Comparison of ENCODE assay signal across 9 cellular contexts in the genomic region with DNA sequence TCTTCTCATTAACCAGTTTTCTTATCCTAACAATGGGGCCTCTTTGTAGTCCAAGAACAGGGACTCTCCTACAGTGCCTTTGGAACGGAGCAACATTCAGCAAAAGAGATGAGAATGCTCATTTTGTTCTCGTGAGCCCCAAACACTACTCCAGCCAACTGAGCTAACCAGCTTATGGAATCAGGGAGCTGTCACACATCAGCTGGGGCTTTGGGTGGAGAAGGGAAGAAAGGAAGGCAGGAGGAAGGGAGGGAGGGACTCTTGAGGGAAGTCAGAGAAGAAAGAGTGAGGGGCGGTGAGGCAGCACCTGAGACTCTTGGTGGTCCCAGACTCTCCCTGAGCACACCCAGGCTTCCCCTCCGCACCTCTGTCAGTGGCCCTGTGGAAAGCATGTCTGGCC.
DNase-seq lines count a peak whose midpoint lies in the region; ATAC-seq and TF ChIP-seq lines count a peak whose summit lies in the region.
"Had no signal": no experiment of that assay in that cellular context is flagged by ENCODE, and none has a peak within 500 bp of the region (broad histone marks: within the 10 kb centered on the region; RNA-seq: fewer than 3 reads in every experiment).

No MANE protein-coding gene starts in this region.

- ATAC-seq in activated T-cell treated with anti-CD3 and anti-CD28 coated beads, Interleukin-2, amount 50 U/mL, for 72 hours (replicated peaks in 1 of 2): no peak
- no peak for ATAC-seq in naive thymus-derived CD8-positive, alpha-beta T cell
- no peak for ATAC-seq in thoracic aorta (ENCODE audit: insufficient number of reproducible peaks, low FRiP score, low read depth)
- ATAC-seq in HG02763 (IDR thresholded peaks at IDR 0.05; ENCODE audit: unreplicated experiment): no peak

- peak overlapping the region; percentile 6 for H3K27ac Mint-ChIP-seq in activated T-cell treated with anti-CD3 and anti-CD28 coated beads, Interleukin-2, amount 50 U/mL, for 72 hours
- peak overlapping the region in 9 of 10 donors; percentile 28 to 94 (median 54) for H3K27ac Mint-ChIP-seq in naive thymus-derived CD8-positive, alpha-beta T cell
- peak overlapping the region in 3 of 8 donors; percentile 80 to 88 (median 86) for H3K27ac Mint-ChIP-seq in CD8-positive, alpha-beta memory T cell

- H3K9me3 Mint-ChIP-seq in activated T-cell treated with anti-CD3 and anti-CD28 coated beads, Interleukin-2, amount 50 U/mL, for 72 hours: no peaks in the 10 kb centered on the region
- H3K9me3 Mint-ChIP-seq in naive thymus-derived CD8-positive, alpha-beta T cell: no peaks in the 10 kb centered on the region
- H3K9me3 Mint-ChIP-seq in CD8-positive, alpha-beta memory T cell: no peaks in the 10 kb centered on the region
- H3K9me3 Mint-ChIP-seq: T-cell had no signal

- H3K4me3 Mint-ChIP-seq in activated T-cell treated with anti-CD3 and anti-CD28 coated beads, Interleukin-2, amount 50 U/mL, for 72 hours: no peak overlapping the region
- peak overlapping the region in 1 of 10 donors; percentile 46 for H3K4me3 Mint-ChIP-seq in naive thymus-derived CD8-positive, alpha-beta T cell
- H3K4me3 Mint-ChIP-seq in CD8-positive, alpha-beta memory T cell: no peak overlapping the region

- no peaks in the 10 kb centered on the region for H3K36me3 ChIP-seq in thoracic aorta
- H3K36me3 ChIP-seq in CD8-positive, alpha-beta memory T cell (ENCODE audit: insufficient read depth, low read length): no peaks in the 10 kb centered on the region

- H3K27me3 Mint-ChIP-seq in activated T-cell treated with anti-CD3 and anti-CD28 coated beads, Interleukin-2, amount 50 U/mL, for 72 hours (ENCODE audit: low read depth): no peaks in the 10 kb centered on the region
- H3K27me3 Mint-ChIP-seq in naive thymus-derived CD8-positive, alpha-beta T cell: no peaks in the 10 kb centered on the region
- H3K27me3 Mint-ChIP-seq in CD8-positive, alpha-beta memory T cell: no peaks in the 10 kb centered on the region
- H3K27me3 Mint-ChIP-seq: T-cell had no signal

- peak overlapping the region in 2 of 59 donors; percentile 16 to 26 for H3K4me3 ChIP-seq in dorsolateral prefrontal cortex
- no peak overlapping the region for H3K4me3 ChIP-seq in thoracic aorta
- H3K4me3 ChIP-seq in CD8-positive, alpha-beta memory T cell (ENCODE audit: low read length): no peak overlapping the region

- POLR2A ChIA-PET in naive thymus-derived CD8-positive, alpha-beta T cell (lab: Charles Lee): interaction anchor here (0.6 to 2.1 kb wide), 6 partner anchors 11 to 657 kb away, joined by 3 to 11 read pairs (median 4); a partner anchor contains a TSS
- POLR2A ChIA-PET in CD8-positive, alpha-beta memory T cell (lab: Charles Lee): interaction anchor here (1.3 kb wide), 1 partner anchor 11 kb away, joined by 3 read pairs; no protein-coding TSS in a partner anchor

- no peaks in the 10 kb centered on the region for H3K27me3 ChIP-seq in dorsolateral prefrontal cortex
- no peaks in the 10 kb centered on the region for H3K27me3 ChIP-seq in thoracic aorta (replicated peaks; ENCODE audit: insufficient read depth)
- H3K27me3 ChIP-seq in CD8-positive, alpha-beta memory T cell (ENCODE audit: insufficient read depth, low read length, poor library complexity, severe bottlenecking): no peaks in the 10 kb centered on the region

- no peak for DNase-seq in activated T-cell treated with anti-CD3 and anti-CD28 coated beads, Interleukin-2, amount 50 U/mL, for 72 hours
- DNase-seq in activated T-cell treated with anti-CD3 and anti-CD28 coated beads for 4 hours (no peak), dorsolateral prefrontal cortex (peak in 2 of 10 donors; percentile 56 to 64), thoracic aorta (ENCODE audit: low spot score) (no peak), NCI-H2171 treated with DMSO at 0.1 percent for 48 hours (lab: John Stamatoyannopoulos, UW) (no peak)
- no peak for DNase-seq in naive thymus-derived CD8-positive, alpha-beta T cell
- no peak for DNase-seq in CD8-positive, alpha-beta memory T cell

- intact Hi-C loops in dorsolateral prefrontal cortex (cut with DNase I): loop anchor here (2.0 to 5.0 kb wide), 6 partner anchors 56 to 356 kb away; a partner anchor contains a TSS

- H3K27ac ChIP-seq in dorsolateral prefrontal cortex (peak overlapping the region; percentile 35 to 98 (median 91)), thoracic aorta (peak overlapping the region; percentile 14 to 51)
- H3K27ac ChIP-seq in CD8-positive, alpha-beta memory T cell (ENCODE audit: low read depth, low read length): no peak overlapping the region

- peaks cover 9 to 30% of the 10 kb centered on the region in 2 donors for H3K4me1 ChIP-seq in thoracic aorta (ENCODE audit: control insufficient read depth in 1 of 2, low read depth in 2 of 2)
- peaks cover 76% of the 10 kb centered on the region for H3K4me1 ChIP-seq in CD8-positive, alpha-beta memory T cell (ENCODE audit: insufficient read depth, low read length)

- H3K36me3 Mint-ChIP-seq in activated T-cell treated with anti-CD3 and anti-CD28 coated beads, Interleukin-2, amount 50 U/mL, for 72 hours (ENCODE audit: insufficient read depth in 2 of 2): no peaks in the 10 kb centered on the region
- H3K36me3 Mint-ChIP-seq in naive thymus-derived CD8-positive, alpha-beta T cell: peaks cover 0 to 5% (median 3%) of the 10 kb centered on the region in 3 donors
- H3K36me3 Mint-ChIP-seq in CD8-positive, alpha-beta memory T cell: peaks cover 0 to 7% (median 5%) of the 10 kb centered on the region in 3 donors

- TF ChIP-seq CTCF in dorsolateral prefrontal cortex (IDR thresholded peaks at IDR 0.05 in 54 of 56, conservative IDR thresholded peaks at IDR 0.05 in 2 of 56; ENCODE audit: low read depth in 1 of 56, partially characterized antibody in 56 of 56): no peak
- no peak for TF ChIP-seq CTCF in thoracic aorta (IDR thresholded peaks at IDR 0.05)

- CTCF ChIA-PET in CD8-positive, alpha-beta memory T cell (lab: Charles Lee): interaction anchor here (0.8 to 3.7 kb wide), 29 partner anchors 8 to 680 kb away, joined by 3 to 31 read pairs (median 5); no protein-coding TSS in a partner anchor

- H3K9me3 ChIP-seq in thoracic aorta: no peaks in the 10 kb centered on the region
- no peaks in the 10 kb centered on the region for H3K9me3 ChIP-seq in CD8-positive, alpha-beta memory T cell (ENCODE audit: low read length)

- peaks cover 77% of the 10 kb centered on the region for H3K4me1 Mint-ChIP-seq in activated T-cell treated with anti-CD3 and anti-CD28 coated beads, Interleukin-2, amount 50 U/mL, for 72 hours (ENCODE audit: low read depth)
- H3K4me1 Mint-ChIP-seq in naive thymus-derived CD8-positive, alpha-beta T cell: peaks cover 39 to 84% (median 78%) of the 10 kb centered on the region in 4 donors
- H3K4me1 Mint-ChIP-seq in CD8-positive, alpha-beta memory T cell: peaks cover 25 to 44% (median 29%) of the 10 kb centered on the region in 3 donors
